In the genomic region with DNA sequence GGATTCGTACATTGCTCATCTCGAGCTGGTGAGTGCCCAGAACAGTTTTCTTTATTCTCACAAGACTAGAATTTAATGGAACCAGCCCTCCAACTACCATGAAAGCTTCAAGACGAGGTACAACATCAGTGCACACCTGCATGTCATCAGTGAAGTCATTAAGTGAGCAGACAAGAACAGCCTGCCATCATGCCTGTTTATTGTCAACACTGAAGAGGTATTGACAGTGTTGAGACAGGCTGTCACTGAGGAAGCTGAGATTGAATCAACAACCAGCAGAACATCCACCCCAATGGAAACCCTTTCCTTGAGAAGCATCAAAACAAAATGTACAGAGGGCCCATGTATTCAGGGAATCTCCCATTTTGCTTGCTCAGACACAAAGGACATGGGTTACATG, we compare ENCODE assay signal across 23 cellular contexts.
"Had no signal": no experiment of that assay in that cellular context is flagged by ENCODE, and none has a peak within 500 bp of the region (broad histone marks: within the 10 kb centered on the region; RNA-seq: fewer than 3 reads in every experiment).

No MANE protein-coding gene starts in this region.

- H3K79me2 ChIP-seq: hepatocyte had no signal

- H3K36me3 ChIP-seq: left ventricle myocardium inferior, ovary, right atrium auricular region, right lobe of liver, tibial nerve, upper lobe of left lung, vagina had no signal

- H3K9me3 ChIP-seq: left ventricle myocardium inferior, ovary, right atrium auricular region, right lobe of liver, tibial nerve, upper lobe of left lung, vagina had no signal

- ATAC-seq: left colon; natural killer cell; right lobe of liver; stimulated activated memory B cell treated with anti-CD40 and anti-IgM and Interleukin-4, amounts not matched to agents 10 μg/mL and 1 μg/mL and 100 μg/mL, for 72 hours; stimulated activated naive CD8-positive, alpha-beta T cell treated with anti-CD3 and anti-CD28 coated beads, Interleukin-15, amount 100 ng/mL, for 72 hours had no signal

- DNase-seq: kidney; left colon; left ventricle myocardium inferior; mesendoderm; naive B cell; natural killer cell; nephron progenitor cell; ovary; right lobe of liver; stimulated activated CD4-positive, alpha-beta T cell treated with anti-CD3 and anti-CD28 coated beads, Interleukin-1b, Interleukin-23, amount 100 ng/mL, for 48 hours; stimulated activated CD4-positive, alpha-beta T cell treated with anti-CD3 and anti-CD28 coated beads, Interleukin-2, amount 100 ng/mL, for 48 hours; stimulated activated CD4-positive, alpha-beta T cell treated with anti-CD3 and anti-CD28 coated beads, Interleukin-4, amount 100 ng/mL, for 4 hours; stimulated activated CD8-positive, alpha-beta memory T cell treated with anti-CD3 and anti-CD28 coated beads, Interleukin-4, amount 100 ng/mL, for 48 hours; stimulated activated naive CD4-positive, alpha-beta T cell treated with Interleukin-2 at 50 U/mL for 16 hours; stimulated activated naive CD8-positive, alpha-beta T cell treated with anti-CD3 and anti-CD28 coated beads, Interleukin-15, amount 100 ng/mL, for 72 hours; upper lobe of left lung had no signal

- H3K4me2 ChIP-seq: hepatocyte, smooth muscle cell had no signal

- H3K27me3 ChIP-seq: hepatocyte, ovary, right atrium auricular region, right lobe of liver, tibial nerve, upper lobe of left lung, vagina had no signal

- H2AFZ ChIP-seq: hepatocyte had no signal

- H3K27ac ChIP-seq: hepatocyte, left ventricle myocardium inferior, ovary, right atrium auricular region, right lobe of liver, tibial nerve, upper lobe of left lung, vagina had no signal

- H3K4me3 ChIP-seq: hepatocyte, left ventricle myocardium inferior, lung, ovary, right atrium auricular region, right lobe of liver, smooth muscle cell, tibial nerve, upper lobe of left lung, vagina had no signal

- H3K4me1 ChIP-seq: right lobe of liver, tibial nerve, upper lobe of left lung, vagina had no signal
